ENCODE assay signal across 17 cellular contexts in the genomic region with DNA sequence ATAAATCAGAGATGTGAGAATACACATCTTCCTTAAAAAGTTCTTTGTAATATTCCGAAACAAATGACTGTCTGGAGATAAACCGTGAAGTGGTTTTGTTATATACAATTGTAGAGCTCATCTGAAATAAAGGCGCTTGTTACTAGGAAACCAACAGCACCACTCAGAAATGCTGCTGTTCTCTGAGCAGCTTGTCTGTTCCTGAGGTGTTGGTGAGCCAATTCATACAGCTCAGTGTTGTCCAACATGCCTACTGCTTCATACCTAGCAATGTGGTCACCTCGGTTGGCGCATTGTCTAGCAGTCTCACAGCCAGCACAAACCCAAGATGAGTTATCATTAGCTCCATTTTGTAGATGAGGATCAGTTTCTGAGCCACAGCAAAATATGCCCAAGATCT. TPM values are rescaled to one million over a fixed set of nuclear protein-coding genes. Genes with fewer than 3 reads are reported as not detected.
DNase-seq lines count a peak whose midpoint lies in the region; TF ChIP-seq lines count a peak whose summit lies in the region.
"Had no signal": no experiment of that assay in that cellular context is flagged by ENCODE, and none has a peak within 500 bp of the region (broad histone marks: within the 10 kb centered on the region; RNA-seq: fewer than 3 reads in every experiment).

No MANE protein-coding gene starts in this region.

- no peak overlapping the region for H2AFZ ChIP-seq in smooth muscle cell (ENCODE audit: low read depth)

- H3K27ac ChIP-seq in esophagus squamous epithelium (peak overlapping the region; percentile 17 to 48 (median 34)), smooth muscle cell (ENCODE audit: low read depth) (no peak overlapping the region), prostate gland (no peak overlapping the region)
- H3K27ac ChIP-seq: C4-2B had no signal

- H3K4me1 ChIP-seq in esophagus squamous epithelium, result peaks cover 0 to 4% (median 0%) of the 10 kb centered on the region in 3 donors
- peaks cover 18% of the 10 kb centered on the region for H3K4me1 ChIP-seq in smooth muscle cell (ENCODE audit: low read depth)
- no peaks in the 10 kb centered on the region for H3K4me1 ChIP-seq in prostate gland (replicated peaks)

- H3K9me3 ChIP-seq in esophagus squamous epithelium, result no peaks in the 10 kb centered on the region
- H3K9me3 ChIP-seq in smooth muscle cell (replicated peaks; ENCODE audit: low read depth), result no peaks in the 10 kb centered on the region
- no peaks in the 10 kb centered on the region for H3K9me3 ChIP-seq in prostate gland

- no peaks in the 10 kb centered on the region for H3K79me2 ChIP-seq in smooth muscle cell (ENCODE audit: low read depth)

- H3F3A ChIP-seq in smooth muscle cell (ENCODE audit: low read depth), result no peaks in the 10 kb centered on the region

- TF ChIP-seq CTCF in esophagus squamous epithelium (IDR thresholded peaks at IDR 0.05) (no peak), smooth muscle cell (IDR thresholded peaks at IDR 0.05; ENCODE audit: borderline replicate concordance, insufficient read depth, poor library complexity, severe bottlenecking) (no peak), prostate gland (IDR thresholded peaks at IDR 0.05) (no peak)

- no peak overlapping the region for H3K4me2 ChIP-seq in smooth muscle cell

- H4K20me1 ChIP-seq in smooth muscle cell (ENCODE audit: low read depth), result no peaks in the 10 kb centered on the region

- H3K36me3 ChIP-seq in esophagus squamous epithelium (no peaks in the 10 kb centered on the region), smooth muscle cell (ENCODE audit: low read depth) (no peaks in the 10 kb centered on the region), prostate gland (no peaks in the 10 kb centered on the region)

- intact Hi-C loops in esophagus squamous epithelium (cut with DNase I), result no loop called here
- intact Hi-C loops in prostate gland (cut with DNase I), result no loop called here

- H3K9ac ChIP-seq in smooth muscle cell (ENCODE audit: low read depth), result no peak overlapping the region

- TF ChIP-seq POLR2A in esophagus squamous epithelium (IDR thresholded peaks at IDR 0.05) (no peak), prostate gland (IDR thresholded peaks at IDR 0.05) (no peak)

- H3K27me3 ChIP-seq in esophagus squamous epithelium (no peaks in the 10 kb centered on the region), smooth muscle cell (ENCODE audit: low read depth) (no peaks in the 10 kb centered on the region), prostate gland (replicated peaks; ENCODE audit: insufficient read depth) (no peaks in the 10 kb centered on the region)

- WGBS in esophagus squamous epithelium, 2 donors, result 63 to 73% methylated on average over 4 to 5 of the region's 5 CpGs
- 97% methylated on average over 5 of the region's 5 CpGs for WGBS in smooth muscle cell (ENCODE audit: low lambda C conversion rate)
- 87% methylated on average over 5 of the region's 5 CpGs for WGBS in prostate gland

- DNase-seq in NCI-H1417 treated with DMSO at 0.1 percent for 48 hours (lab: John Stamatoyannopoulos, UW) (peak; percentile 69), NCI-H1417 (lab: John Stamatoyannopoulos, UW) (no peak), NCI-H345 treated with DMSO at 0.1 percent for 48 hours (lab: John Stamatoyannopoulos, UW; ENCODE audit: unreplicated experiment) (peak; percentile 54), esophagus squamous epithelium (lab: John Stamatoyannopoulos, UW) (no peak), smooth muscle cell (lab: John Stamatoyannopoulos, UW; ENCODE audit: unreplicated experiment) (no peak), cerebellar cortex (ENCODE audit: low spot score) (no peak), prostate gland (ENCODE audit: low spot score) (no peak), dedifferentiated amniotic fluid mesenchymal stem cell (ENCODE audit: extremely low spot score) (no peak)
- DNase-seq: activated CD4-positive, alpha-beta T cell treated with anti-CD3 and anti-CD28 coated beads for 48 hours; activated CD8-positive, alpha-beta memory T cell treated with anti-CD3 and anti-CD28 coated beads, Interleukin-2, amount 50 U/mL, for 4 hours; activated naive CD4-positive, alpha-beta T cell; DND-41; MV-4-11; stimulated activated naive CD4-positive, alpha-beta T cell treated with Interleukin-2 at 50 U/mL for 16 hours; T-helper 9 cell had no signal

- peak overlapping the region; percentile 19 to 66 (median 43) for H3K4me3 ChIP-seq in esophagus squamous epithelium
- peak overlapping the region; percentile 13 for H3K4me3 ChIP-seq in smooth muscle cell
- H3K4me3 ChIP-seq in prostate gland, result no peak overlapping the region

RNA-seq across cellular contexts. Expression of a gene that starts 44.4 kb away (rescaled TPM):
- total RNA-seq in esophagus squamous epithelium, result 1 to 10 TPM in 2 of 4 donors, under 1 TPM in 2; 0.09 to 2.7 (median 0.85) TPM
- 0.13 and 0.40 TPM in 2 replicates for total RNA-seq in smooth muscle cell
- polyA plus RNA-seq in smooth muscle cell, result not detected in 2 replicates
- total RNA-seq in prostate gland, result 1 to 10 TPM in 1 of 2 donors, under 1 TPM in 1; 0.32 to 2.1 TPM
- total RNA-seq: dermis microvascular lymphatic vessel endothelial cell had no signal

Comparison
In these comparisons a context has a peak if more than half of its experiments do, and no peak if none do; other contexts are left out.
1. DNase-seq: peak in NCI-H1417 treated with DMSO at 0.1 percent for 48 hours (single experiment) and NCI-H345 treated with DMSO at 0.1 percent for 48 hours (single experiment); none in NCI-H1417 (0 of 3), esophagus squamous epithelium (single experiment), smooth muscle cell (single experiment), cerebellar cortex (single experiment), prostate gland (single experiment) and dedifferentiated amniotic fluid mesenchymal stem cell (single experiment).
2. H3K27ac ChIP-seq: peak in esophagus squamous epithelium (4 of 4); none in smooth muscle cell (single experiment) and prostate gland (0 of 2).
3. H3K4me3 ChIP-seq: peak in esophagus squamous epithelium (4 of 4) and smooth muscle cell (single experiment); none in prostate gland (0 of 2).